Comparison of ENCODE assay signal across 1 cellular context in genomic region chr16:49811630-49812334, GRCh38.
TF ChIP-seq lines count a peak whose summit lies in the region.

No MANE protein-coding gene starts in this region.

TF ChIP-seq in H1, 55 proteins besides CTCF, POLR2A, EP300 and RAD21 (continued from another document):
- TF ChIP-seq MAFK (IDR thresholded peaks at IDR 0.05; ENCODE audit: low read depth, low read length) (no peak), JUND (IDR thresholded peaks at IDR 0.05; ENCODE audit: low read length) (no peak), KDM1A (IDR thresholded peaks at IDR 0.05; ENCODE audit: borderline replicate concordance, low read length) (peak; percentile 93; the same call in 1 of the 2 replicates)
